In genomic region chr7:154729056-154729455, GRCh38 we compare ENCODE assay signal across 22 cellular contexts.
DNase-seq lines count a peak whose midpoint lies in the region; ATAC-seq lines count a peak whose summit lies in the region.
"Had no signal": no experiment of that assay in that cellular context is flagged by ENCODE, and none has a peak within 500 bp of the region (broad histone marks: within the 10 kb centered on the region; RNA-seq: fewer than 3 reads in every experiment).

No MANE protein-coding gene starts in this region.

- ATAC-seq in GM18508 (IDR thresholded peaks at IDR 0.05; ENCODE audit: insufficient read depth, unreplicated experiment), result peak; percentile 79
- peak; percentile 82 for ATAC-seq in GM18907 (IDR thresholded peaks at IDR 0.05; ENCODE audit: unreplicated experiment)
- ATAC-seq: HCT116, K562 had no signal

- DNase-seq in NCI-H69 (lab: John Stamatoyannopoulos, UW) (peak; percentile 5), left kidney (ENCODE audit: low read depth, low spot score) (peak; percentile 70), amniotic stem cell (lab: John Stamatoyannopoulos, UW) (no peak)
- DNase-seq in stimulated activated CD4-positive, alpha-beta T cell treated with anti-CD3 and anti-CD28 coated beads, Interleukin-2, amount 100 ng/mL, for 48 hours, result no peak
- DNase-seq: ACHN; BE2C; C1 segment of cervical spinal cord; CD4-positive, CD25-positive, alpha-beta regulatory T cell; CD8-positive, alpha-beta memory T cell; COR-L47; DMS 273 treated with DMSO at 0.1 percent for 48 hours; DMS53; DND-41; EL; GOT3; H7; HFFc6; IMR-90 had no signal

Comparison
In these comparisons a context has a peak if more than half of its experiments do, and no peak if none do; other contexts are left out.
1. DNase-seq: peak in NCI-H69 (single experiment) and left kidney (single experiment); none in amniotic stem cell (single experiment) and stimulated activated CD4-positive, alpha-beta T cell treated with anti-CD3 and anti-CD28 coated beads, Interleukin-2, amount 100 ng/mL, for 48 hours (0 of 2).